9 cellular contexts compared by ENCODE assay signal in genomic region chr6:160519603-160520042, GRCh38.
A peak's percentile ranks its signal among the peaks of the same experiment; 100 is the strongest.
DNase-seq lines count a peak whose midpoint lies in the region; ATAC-seq, FAIRE-seq and TF ChIP-seq lines count a peak whose summit lies in the region.
"Had no signal": no experiment of that assay in that cellular context is flagged by ENCODE, and none has a peak within 500 bp of the region (broad histone marks: within the 10 kb centered on the region; RNA-seq: fewer than 3 reads in every experiment).

No MANE protein-coding gene starts in this region.

- peak overlapping the region; percentile 72 to 87 (median 83); a peak in 21 of 22 replicates for H3K9ac ChIP-seq in BLaER1 treated with 17β-estradiol and CSF1 and Interleukin-3, amounts not matched to agents 10 nM and 100 nM

- no peaks in the 10 kb centered on the region for H3K9me2 ChIP-seq in hepatocyte (replicated peaks; ENCODE audit: insufficient read depth)

- peak overlapping the region; percentile 92 for H2AFZ ChIP-seq in hepatocyte

- H3K4me3 ChIP-seq in BLaER1 treated with 17β-estradiol and CSF1 and Interleukin-3, amounts not matched to agents 10 nM and 100 nM: peak overlapping the region; percentile 58 to 73 (median 66)
- peak overlapping the region; percentile 57 for H3K4me3 ChIP-seq in hepatocyte
- peak overlapping the region in 1 of 2 donors; percentile 72 for H3K4me3 ChIP-seq in small intestine (ENCODE audit: low read depth in 1 of 2, low read length in 2 of 2)

- DNase-seq in activated B cell treated with CpG ODN at 0.5 μM for 24 hours: no peak
- DNase-seq in hepatocyte (ENCODE audit: low spot score): no peak
- DNase-seq in small intestine: peak; percentile 68
- DNase-seq in MV-4-11 (lab: John Stamatoyannopoulos, UW): no peak
- DNase-seq in H54 (ENCODE audit: insufficient read length, low spot score): no peak

- no peaks in the 10 kb centered on the region for H4K20me1 ChIP-seq in BLaER1 treated with 17β-estradiol and CSF1 and Interleukin-3, amounts not matched to agents 10 nM and 100 nM
- H4K20me1 ChIP-seq in hepatocyte (ENCODE audit: insufficient read depth, poor library complexity, severe bottlenecking): no peaks in the 10 kb centered on the region

- POLR2A ChIA-PET in activated B cell treated with CpG ODN at 0.5 μM for 24 hours (lab: Charles Lee): interaction anchor here (2.3 kb wide), 1 partner anchor 14 kb away, joined by 6 read pairs; no protein-coding TSS in a partner anchor

- peaks cover 2% of the 10 kb centered on the region for H3K36me3 Mint-ChIP-seq in activated B cell treated with CpG ODN at 0.5 μM for 24 hours (ENCODE audit: low read depth)

- peak overlapping the region; percentile 74 to 95 (median 83) for H3K4me2 ChIP-seq in BLaER1 treated with 17β-estradiol and CSF1 and Interleukin-3, amounts not matched to agents 10 nM and 100 nM
- peak overlapping the region; percentile 96 for H3K4me2 ChIP-seq in hepatocyte

- 31% methylated on average over 8 of the region's 8 CpGs for WGBS in hepatocyte (ENCODE audit: low lambda C conversion rate, missing lambda C conversion rate)
- 24 to 28% (median 25%) methylated on average over 8 of the region's 8 CpGs for WGBS in small intestine, 3 donors

- ATAC-seq in GM18873 (IDR thresholded peaks at IDR 0.05; ENCODE audit: low FRiP score, unreplicated experiment) (peak; percentile 78), HG03135 (IDR thresholded peaks at IDR 0.05; ENCODE audit: unreplicated experiment) (peak; percentile 86), activated B cell treated with CpG ODN at 0.5 μM for 24 hours (ENCODE audit: low read depth) (peak; percentile 71)

- no peaks in the 10 kb centered on the region for H3K27me3 ChIP-seq in BLaER1 treated with 17β-estradiol and CSF1 and Interleukin-3, amounts not matched to agents 10 nM and 100 nM
- H3K27me3 ChIP-seq in hepatocyte (no peaks in the 10 kb centered on the region), small intestine (ENCODE audit: control insufficient read depth in 2 of 2, insufficient read depth in 2 of 2, low read length in 2 of 2) (no peaks in the 10 kb centered on the region)

- peak overlapping the region; percentile 93 for H3K4me3 Mint-ChIP-seq in activated B cell treated with CpG ODN at 0.5 μM for 24 hours

- peaks cover 30% of the 10 kb centered on the region for H3K27me3 Mint-ChIP-seq in activated B cell treated with CpG ODN at 0.5 μM for 24 hours

- H3K4me1 Mint-ChIP-seq in activated B cell treated with CpG ODN at 0.5 μM for 24 hours: peaks cover 11% of the 10 kb centered on the region

- no peaks in the 10 kb centered on the region for H3K79me2 ChIP-seq in hepatocyte

- H3K9me3 ChIP-seq in BLaER1 treated with 17β-estradiol and CSF1 and Interleukin-3, amounts not matched to agents 10 nM and 100 nM (replicated peaks in 1 of 11): peaks cover 0 to 11% (median 0%) of the 10 kb centered on the region in 11 experiments; a peak in 1 of 22 replicates
- H3K9me3 ChIP-seq in hepatocyte (ENCODE audit: low read depth) (no peaks in the 10 kb centered on the region), small intestine (ENCODE audit: control insufficient read depth, low read depth) (no peaks in the 10 kb centered on the region)

- H3K4me1 ChIP-seq in BLaER1 treated with 17β-estradiol and CSF1 and Interleukin-3, amounts not matched to agents 10 nM and 100 nM: peaks cover 0 to 13% (median 5%) of the 10 kb centered on the region in 10 experiments; a peak in 9 of 20 replicates
- H3K4me1 ChIP-seq in hepatocyte (ENCODE audit: insufficient read depth) (peaks cover 8% of the 10 kb centered on the region), small intestine (ENCODE audit: control insufficient read depth in 2 of 2, insufficient read depth in 1 of 2, low read depth in 1 of 2, low read length in 1 of 2) (no peaks in the 10 kb centered on the region)

- no peak for TF ChIP-seq POLR2A in H54 (IDR thresholded peaks at IDR 0.05; ENCODE audit: low read depth, low read length)

- peak overlapping the region in 10 of 11 experiments; percentile 69 to 89 (median 81); a peak in 19 of 22 replicates for H3K27ac ChIP-seq in BLaER1 treated with 17β-estradiol and CSF1 and Interleukin-3, amounts not matched to agents 10 nM and 100 nM
- H3K27ac ChIP-seq in hepatocyte (peak overlapping the region; percentile 80), small intestine (ENCODE audit: low read depth in 1 of 2, low read length in 1 of 2) (peak overlapping the region in 1 of 2 donors; percentile 41)

- CTCF ChIA-PET in activated B cell treated with CpG ODN at 0.5 μM for 24 hours (lab: Charles Lee): interaction anchor here (0.7 to 4.3 kb wide), 10 partner anchors 9 to 854 kb away, joined by 3 to 46 read pairs (median 4); no protein-coding TSS in a partner anchor

- H3K36me3 ChIP-seq in BLaER1 treated with 17β-estradiol and CSF1 and Interleukin-3, amounts not matched to agents 10 nM and 100 nM: no peaks in the 10 kb centered on the region
- no peaks in the 10 kb centered on the region for H3K36me3 ChIP-seq in hepatocyte (replicated peaks; ENCODE audit: insufficient read depth, low read depth)
- H3K36me3 ChIP-seq in small intestine (ENCODE audit: control insufficient read depth in 2 of 2, insufficient read depth in 2 of 2, low read length in 2 of 2): no peaks in the 10 kb centered on the region

- intact Hi-C loops in activated B cell treated with CpG ODN at 0.5 μM for 24 hours (cut with micrococcal nuclease): loop anchor here (1.0 kb wide), 3 partner anchors 15 to 855 kb away; no protein-coding TSS in a partner anchor

- H3K9me3 Mint-ChIP-seq in activated B cell treated with CpG ODN at 0.5 μM for 24 hours: no peaks in the 10 kb centered on the region

- TF ChIP-seq CTCF in activated B cell treated with CpG ODN at 0.5 μM for 24 hours (IDR thresholded peaks at IDR 0.05) (peak; percentile 98), hepatocyte (IDR thresholded peaks at IDR 0.05; ENCODE audit: poor library complexity) (no peak)

- FAIRE-seq in small intestine (lab: Jason Lieb, UNC) (no peak), H54 (lab: Jason Lieb, UNC) (no peak)
- FAIRE-seq: TTC549 had no signal

- peak overlapping the region; percentile 81 for H3K27ac Mint-ChIP-seq in activated B cell treated with CpG ODN at 0.5 μM for 24 hours
